ENCODE assay signal across 4 cellular contexts in genomic region chr15:67461735-67462134, GRCh38.
A peak's percentile ranks its signal among the peaks of the same experiment; 100 is the strongest.
TF ChIP-seq lines count a peak whose summit lies in the region.

No MANE protein-coding gene starts in this region.

TF ChIP-seq in HepG2, 621 proteins besides CTCF, POLR2A, EP300 and RAD21:
- TF ChIP-seq MAFF (IDR thresholded peaks at IDR 0.05; ENCODE audit: low read depth, low read length): peak; percentile 46; the same call in 1 of the 2 replicates
- no peak for TF ChIP-seq HBP1 (CRISPR knock-in tag; IDR thresholded peaks at IDR 0.05; ENCODE audit: low read depth)
- no peak for TF ChIP-seq ETV6 (CRISPR knock-in tag; conservative IDR thresholded peaks at IDR 0.05)
- TF ChIP-seq PCBP1 (IDR thresholded peaks at IDR 0.05; ENCODE audit: borderline replicate concordance, low read depth, low read length): no peak
- no peak for TF ChIP-seq ZFP41 (CRISPR knock-in tag; IDR thresholded peaks at IDR 0.05; ENCODE audit: borderline replicate concordance)
- no peak for TF ChIP-seq CBX5 (CRISPR knock-in tag; IDR thresholded peaks at IDR 0.05; ENCODE audit: borderline replicate concordance)
- no peak for TF ChIP-seq HOXA9 (CRISPR knock-in tag; IDR thresholded peaks at IDR 0.05; ENCODE audit: borderline replicate concordance)
- TF ChIP-seq MAFK (conservative IDR thresholded peaks at IDR 0.05 in 1 of 2, IDR thresholded peaks at IDR 0.05 in 1 of 2; ENCODE audit: low read length in 2 of 2): peak; percentile 44 to 62; a peak in 3 of 4 replicates
- no peak for TF ChIP-seq MEIS1 (CRISPR knock-in tag; IDR thresholded peaks at IDR 0.05; ENCODE audit: borderline replicate concordance)
- TF ChIP-seq ZBTB4 (CRISPR knock-in tag; IDR thresholded peaks at IDR 0.05; ENCODE audit: borderline replicate concordance): no peak

TF ChIP-seq in A549, 52 proteins besides CTCF, POLR2A, EP300 and RAD21:
- TF ChIP-seq MAFK (IDR thresholded peaks at IDR 0.05; ENCODE audit: partially characterized antibody) (peak; percentile 72), NFE2L2 (conservative IDR thresholded peaks at IDR 0.05; ENCODE audit: low read length) (no peak), EHMT2 (IDR thresholded peaks at IDR 0.05; ENCODE audit: low read depth) (no peak)
TF ChIP-seq in A549: peak in this region for 1.

TF ChIP-seq in IMR-90, 13 proteins besides CTCF, POLR2A, EP300 and RAD21:
- TF ChIP-seq CEBPB (IDR thresholded peaks at IDR 0.05; ENCODE audit: low read depth, low read length) (no peak), MAFK (IDR thresholded peaks at IDR 0.05; ENCODE audit: low read depth, low read length) (peak; percentile 33; the same call in 1 of the 2 replicates)

TF ChIP-seq in K562, 482 proteins besides CTCF, POLR2A, EP300 and RAD21:
- TF ChIP-seq MAFG (tag; conservative IDR thresholded peaks at IDR 0.05): peak; percentile 27; the same call in 1 of the 2 replicates
- TF ChIP-seq ZNF24 (IDR thresholded peaks at IDR 0.05): no peak
- no peak for TF ChIP-seq U2AF2 (optimal IDR thresholded peaks at IDR 0.05; ENCODE audit: low read depth, low read length)
- peak; percentile 35; the same call in 1 of the 2 replicates for TF ChIP-seq C11orf30 (IDR thresholded peaks at IDR 0.05; ENCODE audit: low read depth)
- TF ChIP-seq TCF7 (IDR thresholded peaks at IDR 0.05; ENCODE audit: borderline replicate concordance): no peak
- peak; percentile 78 for TF ChIP-seq ZNF316 (IDR thresholded peaks at IDR 0.05)
